Comparison of ENCODE assay signal across 28 cellular contexts in genomic region chr13:98291658-98292057, GRCh38.
DNase-seq lines count a peak whose midpoint lies in the region; ATAC-seq and TF ChIP-seq lines count a peak whose summit lies in the region.
"Had no signal": no experiment of that assay in that cellular context is flagged by ENCODE, and none has a peak within 500 bp of the region (broad histone marks: within the 10 kb centered on the region; RNA-seq: fewer than 3 reads in every experiment).

No MANE protein-coding gene starts in this region.

- peak overlapping the region in 1 of 2 experiments; percentile 74 for H3K14ac ChIP-seq in mesenchymal stem cell (ENCODE audit: low read length in 2 of 2)

- no peaks in the 10 kb centered on the region for H3K36me3 Mint-ChIP-seq in WTC11
- H3K36me3 Mint-ChIP-seq: activated naive CD4-positive, alpha-beta T cell treated with anti-CD3 and anti-CD28 coated beads, Interleukin-2, amount 50 U/mL, for 72 hours; naive B cell had no signal

- no peaks in the 10 kb centered on the region for H3K27me3 ChIP-seq in mesenchymal stem cell (ENCODE audit: control insufficient read depth in 1 of 2, insufficient read depth in 1 of 2, low read length in 2 of 2)
- H3K27me3 ChIP-seq: colonic mucosa, spleen, suprapubic skin had no signal

- H3K9me3 Mint-ChIP-seq in WTC11: peaks cover 9% of the 10 kb centered on the region
- H3K9me3 Mint-ChIP-seq: activated naive CD4-positive, alpha-beta T cell treated with anti-CD3 and anti-CD28 coated beads, Interleukin-2, amount 50 U/mL, for 72 hours had no signal

- no peaks in the 10 kb centered on the region for H3K27me3 Mint-ChIP-seq in WTC11 (ENCODE audit: low read depth)

- no peaks in the 10 kb centered on the region for H3K9me3 ChIP-seq in mesenchymal stem cell (ENCODE audit: control insufficient read depth, low read length)
- H3K9me3 ChIP-seq: colonic mucosa, spleen, suprapubic skin had no signal

- ATAC-seq in WTC11: peak; percentile 41
- ATAC-seq in HG02588 (IDR thresholded peaks at IDR 0.05; ENCODE audit: unreplicated experiment): no peak
- ATAC-seq: activated naive CD4-positive, alpha-beta T cell treated with anti-CD3 and anti-CD28 coated beads, Interleukin-2, amount 50 U/mL, for 72 hours had no signal

- no peak overlapping the region for H3K4me2 ChIP-seq in mesenchymal stem cell (ENCODE audit: low read length, poor library complexity, severe bottlenecking)

- H4K8ac ChIP-seq in mesenchymal stem cell (ENCODE audit: low read length): no peak overlapping the region

- DNase-seq in NCI-H510A treated with DMSO at 0.1 percent for 48 hours (lab: John Stamatoyannopoulos, UW) (peak; percentile 23), NCI-H510A (lab: John Stamatoyannopoulos, UW) (no peak), WTC11 (ENCODE audit: low spot score) (no peak), mesenchymal stem cell (no peak), superior temporal gyrus (ENCODE audit: extremely low spot score) (peak; percentile 52), SKM-1 treated with dmso at 0.1 percent for 144 hours (lab: John Stamatoyannopoulos, UW; ENCODE audit: unreplicated experiment) (no peak), NCI-H2029 treated with DMSO at 0.1 percent for 48 hours (lab: John Stamatoyannopoulos, UW) (no peak)
- DNase-seq: activated CD4-positive, alpha-beta T cell treated with anti-CD3 and anti-CD28 coated beads for 4 hours; activated T-cell treated with anti-CD3 and anti-CD28 coated beads for 4 hours; colonic mucosa; effector memory CD4-positive, alpha-beta T cell; GM23248; IMR-90; left cardiac atrium; mesendoderm; naive B cell; NCI-H1694; NCI-H2171 treated with DMSO at 0.1 percent for 48 hours; occipital lobe; spleen; stimulated activated CD4-positive, alpha-beta T cell treated with anti-CD3 and anti-CD28 coated beads, Interleukin-4, amount 100 ng/mL, for 1 hour; T-helper 2 cell had no signal

- H2AFZ ChIP-seq in mesenchymal stem cell (ENCODE audit: low read depth, low read length): no peak overlapping the region
- H2AFZ ChIP-seq: GM23248 had no signal

- no peak overlapping the region for H2BK15ac ChIP-seq in mesenchymal stem cell (ENCODE audit: low read depth, poor library complexity, severe bottlenecking)

- H3K27ac Mint-ChIP-seq in WTC11: no peak overlapping the region
- H3K27ac Mint-ChIP-seq: activated naive CD4-positive, alpha-beta T cell treated with anti-CD3 and anti-CD28 coated beads, Interleukin-2, amount 50 U/mL, for 72 hours had no signal

- peak overlapping the region in 1 of 2 experiments; percentile 55 for H3K18ac ChIP-seq in mesenchymal stem cell (ENCODE audit: low read depth in 1 of 2, low read length in 2 of 2)

- H3K9ac ChIP-seq in mesenchymal stem cell (ENCODE audit: low read length): no peak overlapping the region
- H3K9ac ChIP-seq: GM23248 had no signal

- peak overlapping the region; percentile 27 for H2AK5ac ChIP-seq in mesenchymal stem cell (ENCODE audit: low read length, severe bottlenecking)

- peaks cover 0 to 7% of the 10 kb centered on the region in 2 experiments for H3K36me3 ChIP-seq in mesenchymal stem cell (ENCODE audit: control insufficient read depth in 1 of 2, insufficient read depth in 2 of 2, low read depth in 1 of 2, low read length in 2 of 2)
- H3K36me3 ChIP-seq: colonic mucosa, spleen, suprapubic skin had no signal

- 93% methylated on average over 2 of the region's 2 CpGs for WGBS in mesenchymal stem cell

- no peak overlapping the region for H3K27ac ChIP-seq in mesenchymal stem cell (ENCODE audit: low read length, poor library complexity, severe bottlenecking)
- H3K27ac ChIP-seq: 22Rv1, colonic mucosa, GM23248, RWPE1, SK-N-MC, spleen, suprapubic skin had no signal

- H3K4me1 ChIP-seq in mesenchymal stem cell (ENCODE audit: control insufficient read depth, insufficient read depth, low read depth, low read length): peaks cover 8% of the 10 kb centered on the region
- H3K4me1 ChIP-seq: colonic mucosa, spleen, suprapubic skin had no signal

- no peak overlapping the region for H3K23ac ChIP-seq in mesenchymal stem cell (ENCODE audit: low read length in 2 of 2)

- no peak overlapping the region for H4K91ac ChIP-seq in mesenchymal stem cell (ENCODE audit: low read length)

- POLR2A ChIA-PET in WTC11 (lab: Charles Lee): no interaction called here

- CTCF ChIA-PET in WTC11 (lab: Charles Lee): interaction anchor here (1.0 kb wide), 1 partner anchor 58 kb away, joined by 3 read pairs; no protein-coding TSS in a partner anchor

- peaks cover 28% of the 10 kb centered on the region for H3K4me1 Mint-ChIP-seq in WTC11
- H3K4me1 Mint-ChIP-seq: naive B cell had no signal

- no peak overlapping the region for H3K4me3 ChIP-seq in mesenchymal stem cell (ENCODE audit: insufficient read depth in 1 of 2, low read depth in 1 of 2, low read length in 2 of 2)
- H3K4me3 ChIP-seq: colonic mucosa, GM23248, SK-N-MC, spleen, suprapubic skin had no signal

- no peak overlapping the region for H2BK120ac ChIP-seq in mesenchymal stem cell (ENCODE audit: low read depth, low read length)

- H2BK12ac ChIP-seq in mesenchymal stem cell (ENCODE audit: low read length in 2 of 2): peak overlapping the region in 1 of 2 experiments; percentile 19

- TF ChIP-seq CTCF in WTC11 (IDR thresholded peaks at IDR 0.05): no peak

- no peak overlapping the region for H3K4ac ChIP-seq in mesenchymal stem cell (ENCODE audit: low read depth in 1 of 2, low read length in 2 of 2)

- no peak overlapping the region for H3K4me3 Mint-ChIP-seq in WTC11
- H3K4me3 Mint-ChIP-seq: naive B cell had no signal

- peaks cover 48% of the 10 kb centered on the region for H3K79me1 ChIP-seq in mesenchymal stem cell (replicated peaks; ENCODE audit: low read length, poor library complexity, severe bottlenecking)

- no peak overlapping the region for H2BK5ac ChIP-seq in mesenchymal stem cell (ENCODE audit: low read depth, low read length, poor library complexity, severe bottlenecking)

TF ChIP-seq in WTC11, 78 proteins besides CTCF, POLR2A, EP300 and RAD21:
- TF ChIP-seq RORB (CRISPR knock-in tag; IDR thresholded peaks at IDR 0.05) (no peak), CREM (CRISPR knock-in tag; IDR thresholded peaks at IDR 0.05) (no peak), CBFB (CRISPR knock-in tag; IDR thresholded peaks at IDR 0.05; ENCODE audit: low read depth) (no peak), ETV6 (CRISPR knock-in tag; IDR thresholded peaks at IDR 0.05) (no peak), ARID4B (CRISPR knock-in tag; IDR thresholded peaks at IDR 0.05; ENCODE audit: borderline replicate concordance) (no peak)

Comparison
In these comparisons a context has a peak if more than half of its experiments do, and no peak if none do; other contexts are left out.
1. DNase-seq: peak in NCI-H510A treated with DMSO at 0.1 percent for 48 hours (single experiment) and superior temporal gyrus (single experiment); none in NCI-H510A (single experiment), WTC11 (single experiment), mesenchymal stem cell (single experiment), SKM-1 treated with dmso at 0.1 percent for 144 hours (single experiment) and NCI-H2029 treated with DMSO at 0.1 percent for 48 hours (single experiment).